Comparison of ENCODE assay signal across 12 cellular contexts in the genomic region with DNA sequence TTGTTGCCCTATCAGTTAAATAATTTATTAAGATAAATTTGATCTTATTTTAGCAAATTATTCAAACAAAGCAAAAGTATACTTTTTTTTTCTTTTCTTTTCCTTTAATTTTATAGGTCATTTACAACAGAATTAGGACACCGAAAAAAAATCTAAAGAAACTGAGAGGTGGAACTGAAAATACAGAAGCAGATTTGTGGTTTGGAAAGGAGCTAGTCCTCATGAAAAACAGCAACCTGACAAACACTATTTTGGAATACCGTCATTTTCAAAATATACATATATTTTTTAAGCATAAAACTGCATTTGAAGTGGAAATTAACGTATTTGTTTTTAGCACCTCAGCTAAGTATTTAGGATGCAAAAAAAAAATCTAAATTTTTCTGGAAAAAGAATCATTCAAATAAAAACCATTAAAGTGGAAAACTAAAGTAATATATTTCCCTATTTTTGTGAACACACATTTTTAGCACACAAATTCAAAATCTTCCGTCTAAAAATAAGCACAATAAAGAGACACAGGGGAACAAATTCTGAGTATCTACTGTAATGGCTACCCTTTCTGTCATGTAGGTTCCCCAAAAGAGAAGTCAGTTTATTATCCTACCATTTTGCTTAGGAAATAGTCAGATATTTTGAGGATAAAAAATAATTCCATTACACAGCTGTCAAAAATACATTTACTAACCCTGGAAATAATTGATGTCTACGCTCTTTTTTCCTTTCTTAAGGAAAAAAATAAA. TPM values are rescaled to one million over a fixed set of nuclear protein-coding genes. Genes with fewer than 3 reads are reported as not detected.
DNase-seq lines count a peak whose midpoint lies in the region; TF ChIP-seq lines count a peak whose summit lies in the region.
"Had no signal": no experiment of that assay in that cellular context is flagged by ENCODE, and none has a peak within 500 bp of the region (broad histone marks: within the 10 kb centered on the region; RNA-seq: fewer than 3 reads in every experiment).

No MANE protein-coding gene starts in this region.

- peak overlapping the region; percentile 33 for H3K4me3 ChIP-seq in GM12875 (ENCODE audit: low read depth, low read length)
- H3K4me3 ChIP-seq in coronary artery: peak overlapping the region; percentile 93
- H3K4me3 ChIP-seq in osteoblast (ENCODE audit: insufficient read depth, low read length): peak overlapping the region; percentile 92

- peaks cover 15% of the 10 kb centered on the region for H3K36me3 ChIP-seq in osteoblast (ENCODE audit: insufficient read depth, low read length)

- H3K9me3 ChIP-seq in osteoblast (ENCODE audit: low read depth, low read length): no peaks in the 10 kb centered on the region

- H3K27me3 ChIP-seq in osteoblast (ENCODE audit: insufficient read depth, low read length): no peaks in the 10 kb centered on the region

- H3K79me2 ChIP-seq in osteoblast (ENCODE audit: insufficient read depth, low read length): peaks cover 73% of the 10 kb centered on the region

- peak overlapping the region; percentile 94 for H3K4me2 ChIP-seq in osteoblast (ENCODE audit: insufficient read depth, low read length)

- no peaks in the 10 kb centered on the region for H4K20me1 ChIP-seq in osteoblast (ENCODE audit: insufficient read depth, low read length)

- H3K4me1 ChIP-seq in osteoblast (ENCODE audit: insufficient read depth, low read length): peaks cover 12% of the 10 kb centered on the region

- no peak for TF ChIP-seq CTCF in GM12875 (IDR thresholded peaks at IDR 0.05; ENCODE audit: borderline replicate concordance, insufficient read depth, low read depth, low read length)
- TF ChIP-seq CTCF in coronary artery (IDR thresholded peaks at IDR 0.05): no peak
- TF ChIP-seq CTCF in osteoblast (IDR thresholded peaks at IDR 0.05; ENCODE audit: extremely low read depth, low read depth, low read length): no peak

- H3K27ac ChIP-seq in coronary artery (no peak overlapping the region), osteoblast (ENCODE audit: low read depth, low read length) (no peak overlapping the region)

- H2AFZ ChIP-seq in osteoblast (ENCODE audit: low read length): no peak overlapping the region

- peak; percentile 1 for DNase-seq in NCI-H69 (lab: John Stamatoyannopoulos, UW)
- no peak for DNase-seq in coronary artery (ENCODE audit: low spot score)
- DNase-seq in osteoblast (ENCODE audit: insufficient read length, low spot score, missing footprints): no peak
- DNase-seq in DMS114 treated with DMSO at 0.1 percent for 48 hours (lab: John Stamatoyannopoulos, UW; ENCODE audit: unreplicated experiment): no peak
- DNase-seq in activated CD8-positive, alpha-beta memory T cell treated with anti-CD3 and anti-CD28 coated beads for 24 hours: no peak
- no peak for DNase-seq in HPDE6-E6E7 (ENCODE audit: extremely low spot score)
- no peak for DNase-seq in cerebellar cortex (ENCODE audit: low spot score)
- DNase-seq: activated CD4-positive, alpha-beta T cell treated with anti-CD3 and anti-CD28 coated beads, Interleukin-2, amount 50 U/mL, for 4 hours; amniotic stem cell; GF-D8; occipital lobe had no signal

RNA-seq across cellular contexts. Expression of a gene that starts 2.7 kb away (rescaled TPM):
- total RNA-seq in osteoblast: 54.3 and 55.1 TPM in 2 replicates

Comparison
In these comparisons a context has a peak if more than half of its experiments do, and no peak if none do; other contexts are left out.
1. H3K4me3 ChIP-seq: peak in every context shown above with its lines; median percentile 93 in coronary artery; 92 in osteoblast; 33 in GM12875.